In the genomic region with DNA sequence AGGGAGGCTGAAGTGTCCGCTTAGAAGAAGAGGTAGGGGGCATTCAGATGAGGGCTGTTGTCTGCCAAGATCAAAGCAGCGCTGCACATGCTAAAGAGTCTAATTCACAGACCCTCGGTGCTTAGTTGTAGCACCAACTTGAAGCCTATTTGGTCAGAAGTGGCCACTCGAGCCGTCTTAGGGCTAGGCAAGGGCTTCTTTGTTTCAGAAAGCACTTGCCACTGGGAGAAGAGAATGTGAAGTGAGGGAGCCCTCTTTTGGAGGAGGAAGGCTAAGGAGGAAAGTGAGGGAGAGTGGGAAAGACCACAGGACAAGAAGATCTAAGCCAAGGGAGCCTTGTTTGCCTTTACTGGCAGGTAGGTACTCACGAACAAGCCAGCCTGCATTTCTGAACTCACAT, we compare ENCODE assay signal across 11 cellular contexts.
DNase-seq lines count a peak whose midpoint lies in the region; ATAC-seq and TF ChIP-seq lines count a peak whose summit lies in the region.
"Had no signal": no experiment of that assay in that cellular context is flagged by ENCODE, and none has a peak within 500 bp of the region (broad histone marks: within the 10 kb centered on the region; RNA-seq: fewer than 3 reads in every experiment).

No MANE protein-coding gene starts in this region.

- dilution Hi-C loops in IMR-90 (cut with HindIII; ENCODE audit: low sequenced_read_pairs, unreplicated experiment): no loop called here

- H3K9me3 ChIP-seq in AG04450 (ENCODE audit: control insufficient read depth, insufficient read depth, low read length) (no peaks in the 10 kb centered on the region), IMR-90 (ENCODE audit: control insufficient read depth, insufficient read depth, low read length) (no peaks in the 10 kb centered on the region)

- H2AK5ac ChIP-seq in IMR-90 (ENCODE audit: low read depth, low read length): no peak overlapping the region

- no peak overlapping the region for H3K23ac ChIP-seq in IMR-90 (ENCODE audit: low read depth, low read length)

- H3K36me3 ChIP-seq in IMR-90 (ENCODE audit: control insufficient read depth, insufficient read depth, low read length) (no peaks in the 10 kb centered on the region), kidney epithelial cell (ENCODE audit: control insufficient read depth, insufficient read depth, low read length) (no peaks in the 10 kb centered on the region)

- H2BK20ac ChIP-seq in IMR-90 (ENCODE audit: low read depth, low read length): no peak overlapping the region

- in situ Hi-C loops in IMR-90 (cut with MboI; ENCODE audit: low sequenced_read_pairs): no loop called here

- H2AFZ ChIP-seq in IMR-90 (replicated peaks; ENCODE audit: low read length, poor library complexity): no peak overlapping the region

- no peak overlapping the region for H2AK9ac ChIP-seq in IMR-90 (replicated peaks; ENCODE audit: low read depth, low read length, poor library complexity)

- peaks cover 11% of the 10 kb centered on the region for H3K27me3 Mint-ChIP-seq in activated naive CD8-positive, alpha-beta T cell treated with anti-CD3 and anti-CD28 coated beads, Interleukin-2, amount 50 U/mL, for 24 hours
- H3K27me3 Mint-ChIP-seq in stimulated activated naive CD8-positive, alpha-beta T cell treated with anti-CD3 and anti-CD28 coated beads, Interleukin-15, amount 100 ng/mL, for 72 hours: peaks cover 16% of the 10 kb centered on the region
- H3K27me3 Mint-ChIP-seq: activated B cell treated with CpG ODN at 0.5 μM for 24 hours had no signal

- H3K4me3 ChIP-seq in AG04450 (ENCODE audit: low read depth, low read length) (no peak overlapping the region), IMR-90 (ENCODE audit: insufficient read depth, low read depth, low read length) (no peak overlapping the region), kidney epithelial cell (ENCODE audit: low read depth, low read length) (no peak overlapping the region)

- H4K5ac ChIP-seq in IMR-90 (ENCODE audit: low read depth, low read length): no peak overlapping the region

- H3K36me3 Mint-ChIP-seq in activated naive CD8-positive, alpha-beta T cell treated with anti-CD3 and anti-CD28 coated beads, Interleukin-2, amount 50 U/mL, for 24 hours (ENCODE audit: low read depth): no peaks in the 10 kb centered on the region

- no peak overlapping the region for H3K27ac ChIP-seq in AG04450 (ENCODE audit: low read depth, low read length)
- no peak overlapping the region for H3K27ac ChIP-seq in IMR-90 (ENCODE audit: insufficient read depth, low read length)

- H3K27ac Mint-ChIP-seq in activated naive CD8-positive, alpha-beta T cell treated with anti-CD3 and anti-CD28 coated beads, Interleukin-2, amount 50 U/mL, for 24 hours: no peak overlapping the region
- no peak overlapping the region for H3K27ac Mint-ChIP-seq in stimulated activated naive CD8-positive, alpha-beta T cell treated with anti-CD3 and anti-CD28 coated beads, Interleukin-15, amount 100 ng/mL, for 72 hours
- H3K27ac Mint-ChIP-seq: activated B cell treated with CpG ODN at 0.5 μM for 24 hours; CD4-positive, alpha-beta T cell had no signal

- H3K9ac ChIP-seq in IMR-90 (ENCODE audit: low read depth, low read length): no peak overlapping the region

- CTCF ChIA-PET in AG04450 (lab: Charles Lee): interaction anchor here (0.8 to 1.5 kb wide), 3 partner anchors 263 to 1331 kb away, joined by 3 to 12 read pairs (median 4); no protein-coding TSS in a partner anchor
- CTCF ChIA-PET in IMR-90 (lab: Yijun Ruan, JAX): interaction anchor here (0.8 kb wide), 1 partner anchor 267 kb away, joined by 3 read pairs; no protein-coding TSS in a partner anchor

- 0% methylated on average over 2 of the region's 6 CpGs; no CpG with 5 or more reads in 1 of the 2 experiments for WGBS in IMR-90 (ENCODE audit: extremely low coverage in 2 of 2, insufficient read length in 1 of 2), 2 experiments

- no peak overlapping the region for H4K8ac ChIP-seq in IMR-90 (ENCODE audit: low read depth in 2 of 2, low read length in 2 of 2)

- intact Hi-C loops in IMR-90 (cut with micrococcal nuclease): loop anchor here (1.0 kb wide), 2 partner anchors 266 to 415 kb away; no protein-coding TSS in a partner anchor

- H3K56ac ChIP-seq in IMR-90 (ENCODE audit: extremely low read depth, insufficient read depth, low read length): no peak overlapping the region

- no peak overlapping the region for H3K4me3 Mint-ChIP-seq in activated naive CD8-positive, alpha-beta T cell treated with anti-CD3 and anti-CD28 coated beads, Interleukin-2, amount 50 U/mL, for 24 hours
- H3K4me3 Mint-ChIP-seq in stimulated activated naive CD8-positive, alpha-beta T cell treated with anti-CD3 and anti-CD28 coated beads, Interleukin-15, amount 100 ng/mL, for 72 hours: no peak overlapping the region
- H3K4me3 Mint-ChIP-seq: activated B cell treated with CpG ODN at 0.5 μM for 24 hours; CD4-positive, alpha-beta T cell had no signal

- no peak overlapping the region for H3K18ac ChIP-seq in IMR-90 (ENCODE audit: low read depth, low read length)

- POLR2A ChIA-PET in AG04450 (lab: Yijun Ruan, JAX): no interaction called here
- POLR2A ChIA-PET in IMR-90 (lab: Charles Lee; ENCODE audit: unreplicated experiment): no interaction called here

- no peaks in the 10 kb centered on the region for H3K9me1 ChIP-seq in IMR-90 (ENCODE audit: insufficient read depth, low read length)

- no peak overlapping the region for H4K91ac ChIP-seq in IMR-90 (ENCODE audit: insufficient read depth, low read depth, low read length)

- H4K20me1 ChIP-seq in IMR-90 (ENCODE audit: insufficient read depth, low read length): no peaks in the 10 kb centered on the region

- H3K14ac ChIP-seq in IMR-90 (replicated peaks; ENCODE audit: low read depth, low read length): no peak overlapping the region

- no peaks in the 10 kb centered on the region for H3K4me1 Mint-ChIP-seq in activated naive CD8-positive, alpha-beta T cell treated with anti-CD3 and anti-CD28 coated beads, Interleukin-2, amount 50 U/mL, for 24 hours
- H3K4me1 Mint-ChIP-seq in stimulated activated naive CD8-positive, alpha-beta T cell treated with anti-CD3 and anti-CD28 coated beads, Interleukin-15, amount 100 ng/mL, for 72 hours: no peaks in the 10 kb centered on the region
- H3K4me1 Mint-ChIP-seq: activated B cell treated with CpG ODN at 0.5 μM for 24 hours had no signal

- H2BK5ac ChIP-seq in IMR-90 (ENCODE audit: low read depth, low read length, poor library complexity, severe bottlenecking): no peak overlapping the region

- no peaks in the 10 kb centered on the region for H3K4me1 ChIP-seq in IMR-90 (ENCODE audit: control insufficient read depth, insufficient read depth, low read length)

- H3K9me3 Mint-ChIP-seq in activated naive CD8-positive, alpha-beta T cell treated with anti-CD3 and anti-CD28 coated beads, Interleukin-2, amount 50 U/mL, for 24 hours: peaks cover 13% of the 10 kb centered on the region
- peaks cover 9 to 10% of the 10 kb centered on the region in 2 donors for H3K9me3 Mint-ChIP-seq in stimulated activated naive CD8-positive, alpha-beta T cell treated with anti-CD3 and anti-CD28 coated beads, Interleukin-15, amount 100 ng/mL, for 72 hours

- no peak overlapping the region for H3K4ac ChIP-seq in IMR-90 (ENCODE audit: low read depth, low read length)

- no peak overlapping the region for H2BK15ac ChIP-seq in IMR-90 (ENCODE audit: low read depth, low read length)

- H2BK120ac ChIP-seq in IMR-90 (ENCODE audit: low read depth, low read length): no peak overlapping the region

- TF ChIP-seq POLR2A in IMR-90 (IDR thresholded peaks at IDR 0.05; ENCODE audit: low read depth, low read length): no peak

- DNase-seq in AG04450 (ENCODE audit: low read depth, low spot score) (peak; percentile 16), IMR-90 (peak; percentile 26), astrocyte of the hippocampus (ENCODE audit: low read depth, low spot score) (peak; percentile 76), kidney epithelial cell (ENCODE audit: low read depth) (no peak)
- no peak for DNase-seq in activated naive CD8-positive, alpha-beta T cell treated with anti-CD3 and anti-CD28 coated beads, Interleukin-2, amount 50 U/mL, for 24 hours
- DNase-seq in stimulated activated naive CD8-positive, alpha-beta T cell treated with anti-CD3 and anti-CD28 coated beads, Interleukin-15, amount 100 ng/mL, for 72 hours: no peak
- DNase-seq: activated B cell treated with CpG ODN at 0.5 μM for 24 hours; CD4-positive, alpha-beta T cell; HCEC 1CT had no signal

- H3K27me3 ChIP-seq in AG04450 (ENCODE audit: control insufficient read depth, insufficient read depth, low read length): no peaks in the 10 kb centered on the region
- no peaks in the 10 kb centered on the region for H3K27me3 ChIP-seq in IMR-90 (ENCODE audit: control insufficient read depth, insufficient read depth, low read length)
- no peaks in the 10 kb centered on the region for H3K27me3 ChIP-seq in kidney epithelial cell (ENCODE audit: control insufficient read depth, insufficient read depth, low read length)

- peak; percentile 60 for TF ChIP-seq RAD21 in IMR-90 (IDR thresholded peaks at IDR 0.05; ENCODE audit: low read length)

- H3K4me2 ChIP-seq in IMR-90 (ENCODE audit: low read depth, low read length): no peak overlapping the region

- TF ChIP-seq CTCF in AG04450 (IDR thresholded peaks at IDR 0.05; ENCODE audit: low read depth, low read length) (peak; percentile 55), IMR-90 (conservative IDR thresholded peaks at IDR 0.05; ENCODE audit: low read depth, low read length) (peak; percentile 50), kidney epithelial cell (IDR thresholded peaks at IDR 0.05; ENCODE audit: insufficient read depth, low read length, poor library complexity, severe bottlenecking) (peak; percentile 14)

- no peaks in the 10 kb centered on the region for H3K79me1 ChIP-seq in IMR-90 (ENCODE audit: low read depth in 1 of 2, low read length in 2 of 2)

- BruUV-seq in IMR-90 (replicated peaks; lab: Mats Ljungman, UMichigan): no TSS peak

- ATAC-seq in IMR-90 (ENCODE audit: low read depth) (peak; percentile 66), GM21526 (IDR thresholded peaks at IDR 0.05; ENCODE audit: low FRiP score, unreplicated experiment) (no peak), GM21515 (IDR thresholded peaks at IDR 0.05; ENCODE audit: unreplicated experiment) (no peak)
- no peak for ATAC-seq in activated naive CD8-positive, alpha-beta T cell treated with anti-CD3 and anti-CD28 coated beads, Interleukin-2, amount 50 U/mL, for 24 hours
- no peak for ATAC-seq in stimulated activated naive CD8-positive, alpha-beta T cell treated with anti-CD3 and anti-CD28 coated beads, Interleukin-15, amount 100 ng/mL, for 72 hours

TF ChIP-seq in IMR-90, 13 proteins besides CTCF, POLR2A, EP300 and RAD21 (continues in another document):
- TF ChIP-seq, protein P1, sequence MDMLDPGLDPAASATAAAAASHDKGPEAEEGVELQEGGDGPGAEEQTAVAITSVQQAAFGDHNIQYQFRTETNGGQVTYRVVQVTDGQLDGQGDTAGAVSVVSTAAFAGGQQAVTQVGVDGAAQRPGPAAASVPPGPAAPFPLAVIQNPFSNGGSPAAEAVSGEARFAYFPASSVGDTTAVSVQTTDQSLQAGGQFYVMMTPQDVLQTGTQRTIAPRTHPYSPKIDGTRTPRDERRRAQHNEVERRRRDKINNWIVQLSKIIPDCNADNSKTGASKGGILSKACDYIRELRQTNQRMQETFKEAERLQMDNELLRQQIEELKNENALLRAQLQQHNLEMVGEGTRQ (IDR thresholded peaks at IDR 0.05; ENCODE audit: low read depth, low read length): no peak
- TF ChIP-seq SMC3 (IDR thresholded peaks at IDR 0.05; ENCODE audit: low read depth, low read length) (0 out of 2 replicates have a peak, but pooled peaks have one; percentile 24), RFX5 (IDR thresholded peaks at IDR 0.05; ENCODE audit: low read depth, low read length) (no peak)

Comparison
In these comparisons a context has a peak if more than half of its experiments do, and no peak if none do; other contexts are left out.
1. DNase-seq: peak in AG04450 (single experiment), IMR-90 (single experiment) and astrocyte of the hippocampus (single experiment); none in kidney epithelial cell (single experiment), activated naive CD8-positive, alpha-beta T cell treated with anti-CD3 and anti-CD28 coated beads, Interleukin-2, amount 50 U/mL, for 24 hours (single experiment) and stimulated activated naive CD8-positive, alpha-beta T cell treated with anti-CD3 and anti-CD28 coated beads, Interleukin-15, amount 100 ng/mL, for 72 hours (0 of 2).
2. Peak in every context shown above with its lines, with median percentiles within 50 percentile points of each other: CTCF ChIP-seq.